In the genomic region with DNA sequence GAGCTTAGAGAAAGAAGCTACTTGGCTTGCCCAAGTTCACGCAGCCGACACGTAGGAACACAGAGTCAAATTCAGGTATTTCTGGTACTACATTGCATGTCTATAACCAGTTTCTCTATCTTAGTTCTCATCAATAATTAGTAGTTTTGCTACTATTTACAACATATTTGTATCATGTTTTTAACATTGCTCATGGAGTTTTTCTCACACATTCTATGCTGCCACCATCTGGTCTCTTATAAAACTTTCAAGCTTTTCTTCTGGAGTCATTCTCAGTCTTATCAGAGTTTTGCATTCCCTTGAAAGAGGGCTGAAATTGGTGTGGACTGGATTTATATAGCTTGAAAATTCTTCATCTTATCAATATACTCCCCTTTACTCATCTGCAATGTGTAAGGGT, we compare ENCODE assay signal across 11 cellular contexts.
A peak's percentile ranks its signal among the peaks of the same experiment; 100 is the strongest.
DNase-seq lines count a peak whose midpoint lies in the region; ATAC-seq, FAIRE-seq and TF ChIP-seq lines count a peak whose summit lies in the region.
"Had no signal": no experiment of that assay in that cellular context is flagged by ENCODE, and none has a peak within 500 bp of the region (broad histone marks: within the 10 kb centered on the region; RNA-seq: fewer than 3 reads in every experiment).

No MANE protein-coding gene starts in this region.

- H3K27ac ChIP-seq in VCaP, result no peak overlapping the region

- ATAC-seq in stimulated activated memory B cell treated with anti-CD40 and anti-IgM and Interleukin-4, amounts not matched to agents 10 μg/mL and 1 μg/mL and 100 μg/mL, for 72 hours, result no peak

- H3K9me3 Mint-ChIP-seq in stimulated activated memory B cell treated with anti-CD40 and anti-IgM and Interleukin-4, amounts not matched to agents 10 μg/mL and 1 μg/mL and 100 μg/mL, for 72 hours, result no peaks in the 10 kb centered on the region
- H3K9me3 Mint-ChIP-seq: stimulated activated naive CD8-positive, alpha-beta T cell treated with anti-CD3 and anti-CD28 coated beads, Interleukin-15, Interleukin-2, amounts not matched to agents 100 ng/mL and 50 ng/mL, for 24 hours had no signal

- H3K27me3 Mint-ChIP-seq in stimulated activated memory B cell treated with anti-CD40 and anti-IgM and Interleukin-4, amounts not matched to agents 10 μg/mL and 1 μg/mL and 100 μg/mL, for 72 hours, result no peaks in the 10 kb centered on the region

- FAIRE-seq in A204.1 (lab: Jason Lieb, UNC), result peak; percentile 16

- DNase-seq in HPDE6-E6E7 (ENCODE audit: extremely low spot score) (peak; percentile 16), iris pigment epithelial cell (ENCODE audit: low read depth) (peak; percentile 23), NOMO-1 treated with DMSO at 0.1 percent for 48 hours (lab: John Stamatoyannopoulos, UW; ENCODE audit: unreplicated experiment) (no peak), RPMI8226 (no peak)
- DNase-seq in effector CD4-positive, alpha-beta T cell, result no peak
- DNase-seq: COR-L47, right cardiac atrium had no signal

- no peak overlapping the region for H3K4me3 Mint-ChIP-seq in stimulated activated memory B cell treated with anti-CD40 and anti-IgM and Interleukin-4, amounts not matched to agents 10 μg/mL and 1 μg/mL and 100 μg/mL, for 72 hours
- H3K4me3 Mint-ChIP-seq: stimulated activated naive CD8-positive, alpha-beta T cell treated with anti-CD3 and anti-CD28 coated beads, Interleukin-15, Interleukin-2, amounts not matched to agents 100 ng/mL and 50 ng/mL, for 24 hours had no signal

- H3K36me3 Mint-ChIP-seq in stimulated activated memory B cell treated with anti-CD40 and anti-IgM and Interleukin-4, amounts not matched to agents 10 μg/mL and 1 μg/mL and 100 μg/mL, for 72 hours, result no peaks in the 10 kb centered on the region

- no peak overlapping the region for H3K27ac Mint-ChIP-seq in stimulated activated memory B cell treated with anti-CD40 and anti-IgM and Interleukin-4, amounts not matched to agents 10 μg/mL and 1 μg/mL and 100 μg/mL, for 72 hours
- H3K27ac Mint-ChIP-seq: stimulated activated naive CD8-positive, alpha-beta T cell treated with anti-CD3 and anti-CD28 coated beads, Interleukin-15, Interleukin-2, amounts not matched to agents 100 ng/mL and 50 ng/mL, for 24 hours had no signal

- no peaks in the 10 kb centered on the region for H3K4me1 Mint-ChIP-seq in stimulated activated memory B cell treated with anti-CD40 and anti-IgM and Interleukin-4, amounts not matched to agents 10 μg/mL and 1 μg/mL and 100 μg/mL, for 72 hours

- TF ChIP-seq CTCF in VCaP (conservative IDR thresholded peaks at IDR 0.05), result peak; percentile 72

Comparison
In these comparisons a context has a peak if more than half of its experiments do, and no peak if none do; other contexts are left out.
1. DNase-seq: peak in HPDE6-E6E7 (single experiment) and iris pigment epithelial cell (single experiment); none in NOMO-1 treated with DMSO at 0.1 percent for 48 hours (single experiment), effector CD4-positive, alpha-beta T cell (single experiment) and RPMI8226 (single experiment).